1 cellular context compared by ENCODE assay signal in the genomic region with DNA sequence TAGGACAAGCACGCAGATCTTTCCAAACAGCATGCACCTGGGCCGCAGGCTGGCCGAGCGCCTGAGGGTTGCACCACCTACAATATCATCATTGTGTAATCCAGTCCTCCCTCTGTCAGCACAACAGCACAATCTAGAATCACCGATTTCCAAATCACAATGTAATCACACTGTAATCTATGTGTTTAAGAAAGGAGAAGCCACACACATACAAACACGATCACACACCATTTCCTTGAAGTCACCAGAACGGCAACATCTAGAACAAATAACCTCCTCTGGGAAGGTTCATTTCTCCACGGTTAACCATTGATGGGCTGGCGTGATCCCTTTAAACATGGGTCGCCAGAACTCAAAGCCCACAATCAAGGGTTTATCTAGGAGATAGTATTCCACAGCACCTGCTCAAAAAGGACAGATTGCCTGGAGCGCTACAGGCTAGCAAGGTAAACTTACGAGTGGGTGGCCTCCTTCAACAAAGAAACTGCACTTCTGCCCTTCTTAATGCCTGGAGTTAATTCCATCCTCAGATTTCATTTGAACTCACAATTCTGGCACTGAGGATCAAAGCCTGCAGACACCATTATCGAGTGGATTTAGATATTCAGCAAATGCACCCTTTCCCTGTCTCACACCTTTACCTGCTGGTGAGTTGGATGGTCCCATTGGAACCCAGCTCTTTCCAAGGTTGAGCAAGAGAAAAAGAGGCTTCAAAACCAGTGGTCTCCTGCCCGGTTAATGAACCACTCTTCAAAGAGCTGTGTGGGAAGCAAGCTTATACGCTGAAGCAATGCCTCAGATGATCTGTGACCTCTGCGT.
A peak's percentile ranks its signal among the peaks of the same experiment; 100 is the strongest.
TF ChIP-seq lines count a peak whose summit lies in the region.

No MANE protein-coding gene starts in this region.

TF ChIP-seq in HepG2, 621 proteins besides CTCF, POLR2A, EP300 and RAD21 (continued from another document and continues in another):
- 0 out of 2 replicates have a peak, but pooled peaks have one; percentile 78 for TF ChIP-seq RNF219 (CRISPR knock-in tag; IDR thresholded peaks at IDR 0.05)
- 0 out of 2 replicates have a peak, but pooled peaks have one; percentile 65 for TF ChIP-seq SATB2 (CRISPR knock-in tag; IDR thresholded peaks at IDR 0.05)
- TF ChIP-seq, protein P1, sequence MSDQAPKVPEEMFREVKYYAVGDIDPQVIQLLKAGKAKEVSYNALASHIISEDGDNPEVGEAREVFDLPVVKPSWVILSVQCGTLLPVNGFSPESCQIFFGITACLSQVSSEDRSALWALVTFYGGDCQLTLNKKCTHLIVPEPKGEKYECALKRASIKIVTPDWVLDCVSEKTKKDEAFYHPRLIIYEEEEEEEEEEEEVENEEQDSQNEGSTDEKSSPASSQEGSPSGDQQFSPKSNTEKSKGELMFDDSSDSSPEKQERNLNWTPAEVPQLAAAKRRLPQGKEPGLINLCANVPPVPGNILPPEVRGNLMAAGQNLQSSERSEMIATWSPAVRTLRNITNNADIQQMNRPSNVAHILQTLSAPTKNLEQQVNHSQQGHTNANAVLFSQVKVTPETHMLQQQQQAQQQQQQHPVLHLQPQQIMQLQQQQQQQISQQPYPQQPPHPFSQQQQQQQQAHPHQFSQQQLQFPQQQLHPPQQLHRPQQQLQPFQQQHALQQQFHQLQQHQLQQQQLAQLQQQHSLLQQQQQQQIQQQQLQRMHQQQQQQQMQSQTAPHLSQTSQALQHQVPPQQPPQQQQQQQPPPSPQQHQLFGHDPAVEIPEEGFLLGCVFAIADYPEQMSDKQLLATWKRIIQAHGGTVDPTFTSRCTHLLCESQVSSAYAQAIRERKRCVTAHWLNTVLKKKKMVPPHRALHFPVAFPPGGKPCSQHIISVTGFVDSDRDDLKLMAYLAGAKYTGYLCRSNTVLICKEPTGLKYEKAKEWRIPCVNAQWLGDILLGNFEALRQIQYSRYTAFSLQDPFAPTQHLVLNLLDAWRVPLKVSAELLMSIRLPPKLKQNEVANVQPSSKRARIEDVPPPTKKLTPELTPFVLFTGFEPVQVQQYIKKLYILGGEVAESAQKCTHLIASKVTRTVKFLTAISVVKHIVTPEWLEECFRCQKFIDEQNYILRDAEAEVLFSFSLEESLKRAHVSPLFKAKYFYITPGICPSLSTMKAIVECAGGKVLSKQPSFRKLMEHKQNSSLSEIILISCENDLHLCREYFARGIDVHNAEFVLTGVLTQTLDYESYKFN (CRISPR knock-in tag; conservative IDR thresholded peaks at IDR 0.05) = peak; percentile 95
- TF ChIP-seq ZBTB8A (CRISPR knock-in tag; IDR thresholded peaks at IDR 0.05; ENCODE audit: borderline replicate concordance, low read depth) = no peak; the same call in 1 of the 2 replicates
- no peak for TF ChIP-seq PRMT3 (CRISPR knock-in tag; IDR thresholded peaks at IDR 0.05; ENCODE audit: borderline replicate concordance, low read depth)
- TF ChIP-seq, protein P2, sequence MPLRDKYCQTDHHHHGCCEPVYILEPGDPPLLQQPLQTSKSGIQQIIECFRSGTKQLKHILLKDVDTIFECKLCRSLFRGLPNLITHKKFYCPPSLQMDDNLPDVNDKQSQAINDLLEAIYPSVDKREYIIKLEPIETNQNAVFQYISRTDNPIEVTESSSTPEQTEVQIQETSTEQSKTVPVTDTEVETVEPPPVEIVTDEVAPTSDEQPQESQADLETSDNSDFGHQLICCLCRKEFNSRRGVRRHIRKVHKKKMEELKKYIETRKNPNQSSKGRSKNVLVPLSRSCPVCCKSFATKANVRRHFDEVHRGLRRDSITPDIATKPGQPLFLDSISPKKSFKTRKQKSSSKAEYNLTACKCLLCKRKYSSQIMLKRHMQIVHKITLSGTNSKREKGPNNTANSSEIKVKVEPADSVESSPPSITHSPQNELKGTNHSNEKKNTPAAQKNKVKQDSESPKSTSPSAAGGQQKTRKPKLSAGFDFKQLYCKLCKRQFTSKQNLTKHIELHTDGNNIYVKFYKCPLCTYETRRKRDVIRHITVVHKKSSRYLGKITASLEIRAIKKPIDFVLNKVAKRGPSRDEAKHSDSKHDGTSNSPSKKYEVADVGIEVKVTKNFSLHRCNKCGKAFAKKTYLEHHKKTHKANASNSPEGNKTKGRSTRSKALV (CRISPR knock-in tag; IDR thresholded peaks at IDR 0.05) = no peak
- peak; percentile 84; the same call in 1 of the 2 replicates for TF ChIP-seq ZNF12 (CRISPR knock-in tag; IDR thresholded peaks at IDR 0.05)
- TF ChIP-seq, protein P3, sequence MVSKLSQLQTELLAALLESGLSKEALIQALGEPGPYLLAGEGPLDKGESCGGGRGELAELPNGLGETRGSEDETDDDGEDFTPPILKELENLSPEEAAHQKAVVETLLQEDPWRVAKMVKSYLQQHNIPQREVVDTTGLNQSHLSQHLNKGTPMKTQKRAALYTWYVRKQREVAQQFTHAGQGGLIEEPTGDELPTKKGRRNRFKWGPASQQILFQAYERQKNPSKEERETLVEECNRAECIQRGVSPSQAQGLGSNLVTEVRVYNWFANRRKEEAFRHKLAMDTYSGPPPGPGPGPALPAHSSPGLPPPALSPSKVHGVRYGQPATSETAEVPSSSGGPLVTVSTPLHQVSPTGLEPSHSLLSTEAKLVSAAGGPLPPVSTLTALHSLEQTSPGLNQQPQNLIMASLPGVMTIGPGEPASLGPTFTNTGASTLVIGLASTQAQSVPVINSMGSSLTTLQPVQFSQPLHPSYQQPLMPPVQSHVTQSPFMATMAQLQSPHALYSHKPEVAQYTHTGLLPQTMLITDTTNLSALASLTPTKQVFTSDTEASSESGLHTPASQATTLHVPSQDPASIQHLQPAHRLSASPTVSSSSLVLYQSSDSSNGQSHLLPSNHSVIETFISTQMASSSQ (IDR thresholded peaks at IDR 0.05; ENCODE audit: low read depth) = peak; percentile 98
- TF ChIP-seq, protein P3 (CRISPR knock-in tag; IDR thresholded peaks at IDR 0.05; ENCODE audit: borderline replicate concordance) = peak; percentile 99
- TF ChIP-seq CREB3 (CRISPR knock-in tag; IDR thresholded peaks at IDR 0.05) = no peak
- peak; percentile 90 for TF ChIP-seq KDM6A (CRISPR knock-in tag; IDR thresholded peaks at IDR 0.05; ENCODE audit: low read depth)
- TF ChIP-seq ZNF318 (CRISPR knock-in tag; IDR thresholded peaks at IDR 0.05) = no peak
- peak; percentile 71; the same call in 1 of the 2 replicates for TF ChIP-seq NFKBIZ (CRISPR knock-in tag; IDR thresholded peaks at IDR 0.05)
- TF ChIP-seq PRDM4 (CRISPR knock-in tag; IDR thresholded peaks at IDR 0.05; ENCODE audit: borderline replicate concordance) = no peak
